ENCODE assay signal across 19 cellular contexts in genomic region chr1:156002182-156002911, GRCh38. TPM values are rescaled to one million over a fixed set of nuclear protein-coding genes. Genes with fewer than 3 reads are reported as not detected.
DNase-seq lines count a peak whose midpoint lies in the region; ATAC-seq, FAIRE-seq and TF ChIP-seq lines count a peak whose summit lies in the region.
"Had no signal": no experiment of that assay in that cellular context is flagged by ENCODE, and none has a peak within 500 bp of the region (broad histone marks: within the 10 kb centered on the region; RNA-seq: fewer than 3 reads in every experiment).

No MANE protein-coding gene starts in this region.

- CTCF ChIA-PET in K562 (lab: Yijun Ruan, JAX; ENCODE audit: low intra/inter-chr PET ratio): no interaction called here

- WGBS in K562 (ENCODE audit: insufficient coverage, low coverage, missing lambda C conversion rate): 54% methylated on average over 3 of the region's 3 CpGs
- WGBS in upper lobe of left lung, 2 donors: 49 to 65% methylated on average over 3 of the region's 3 CpGs
- WGBS in gastroesophageal sphincter (ENCODE audit: low coverage in 1 of 2), 2 donors: 40 to 58% methylated on average over 2 of the region's 3 CpGs

- H3K4me3 ChIP-seq in K562 (no peak overlapping the region), mucosa of descending colon (no peak overlapping the region), upper lobe of left lung (peak overlapping the region in 3 of 4 donors; percentile 34 to 47 (median 44)), gastroesophageal sphincter (no peak overlapping the region)

- in situ Hi-C loops in K562 (cut with MboI): no loop called here

- H3K9me3 Mint-ChIP-seq in activated naive CD8-positive, alpha-beta T cell (ENCODE audit: low read depth): no peaks in the 10 kb centered on the region
- H3K9me3 Mint-ChIP-seq in activated naive CD8-positive, alpha-beta T cell treated with anti-CD3 and anti-CD28 coated beads for 36 hours: no peaks in the 10 kb centered on the region
- H3K9me3 Mint-ChIP-seq: CD4-positive, CD25-positive, alpha-beta regulatory T cell; IgD-negative memory B cell had no signal

- no peaks in the 10 kb centered on the region for H3K79me2 ChIP-seq in K562 (ENCODE audit: control insufficient read depth, insufficient read depth, low read length)

- H3K4me2 ChIP-seq in K562 (ENCODE audit: insufficient read depth, low read length): 0 out of 2 replicates have a peak overlapping the region, but pooled peaks have one; percentile 58

- intact Hi-C loops in K562 (cut with micrococcal nuclease) (loop anchor here (5.0 kb wide), 1 partner anchor 65 kb away; no protein-coding TSS in a partner anchor), mucosa of descending colon (cut with DNase I, micrococcal nuclease) (no loop called here)

- H3K27me3 Mint-ChIP-seq in activated naive CD8-positive, alpha-beta T cell: no peaks in the 10 kb centered on the region
- no peaks in the 10 kb centered on the region for H3K27me3 Mint-ChIP-seq in activated naive CD8-positive, alpha-beta T cell treated with anti-CD3 and anti-CD28 coated beads for 36 hours
- H3K27me3 Mint-ChIP-seq: CD4-positive, CD25-positive, alpha-beta regulatory T cell had no signal

- H3K27me3 ChIP-seq in K562 (ENCODE audit: control insufficient read depth in 2 of 2, insufficient read depth in 2 of 2, low read length in 2 of 2): no peaks in the 10 kb centered on the region
- H3K27me3 ChIP-seq in upper lobe of left lung: no peaks in the 10 kb centered on the region
- H3K27me3 ChIP-seq in gastroesophageal sphincter: no peaks in the 10 kb centered on the region

- DNase-seq in activated naive CD8-positive, alpha-beta T cell treated with anti-CD3 and anti-CD28 coated beads for 36 hours: no peak
- no peak for DNase-seq in K562 (ENCODE audit: extremely low read depth in 1 of 4, low spot score in 3 of 4)
- DNase-seq in mucosa of descending colon: peak in 1 of 3 donors; percentile 67
- peak in 1 of 2 donors; percentile 61 for DNase-seq in upper lobe of left lung
- DNase-seq in ureter (ENCODE audit: low spot score): no peak
- no peak for DNase-seq in SKM-1 treated with dmso at 0.1 percent for 144 hours (lab: John Stamatoyannopoulos, UW; ENCODE audit: unreplicated experiment)
- DNase-seq: activated CD4-positive, alpha-beta T cell treated with anti-CD3 and anti-CD28 coated beads for 48 hours; CD4-positive, CD25-positive, alpha-beta regulatory T cell; DMS79 treated with DMSO at 0.1 percent for 48 hours; foreskin melanocyte; kidney glomerular epithelial cell; NCI-H187; NCI-H2227 treated with DMSO at 0.1 percent for 48 hours; stimulated activated CD4-positive, alpha-beta T cell treated with anti-CD3 and anti-CD28 coated beads, Interleukin-4, amount 100 ng/mL, for 1 hour; SW 1271 had no signal

- TF ChIP-seq CTCF in K562 (IDR thresholded peaks at IDR 0.05 in 2 of 3, conservative IDR thresholded peaks at IDR 0.05 in 1 of 3; ENCODE audit: insufficient read depth in 2 of 3, low read depth in 1 of 3, low read length in 3 of 3) (no peak), mucosa of descending colon (IDR thresholded peaks at IDR 0.05) (no peak), upper lobe of left lung (IDR thresholded peaks at IDR 0.05) (no peak), gastroesophageal sphincter (IDR thresholded peaks at IDR 0.05) (no peak)

- ATAC-seq in K562 (peak; percentile 12), mucosa of descending colon (peak; percentile 68), upper lobe of left lung (ENCODE audit: low FRiP score in 2 of 2) (peak; percentile 60 to 87), gastroesophageal sphincter (no peak)

- no peaks in the 10 kb centered on the region for H3K36me3 Mint-ChIP-seq in activated naive CD8-positive, alpha-beta T cell
- peaks cover 2% of the 10 kb centered on the region for H3K36me3 Mint-ChIP-seq in activated naive CD8-positive, alpha-beta T cell treated with anti-CD3 and anti-CD28 coated beads for 36 hours

- no peaks in the 10 kb centered on the region for H3K36me3 ChIP-seq in K562 (ENCODE audit: control insufficient read depth, insufficient read depth, low read length)
- H3K36me3 ChIP-seq in mucosa of descending colon (ENCODE audit: low read depth): no peaks in the 10 kb centered on the region
- H3K36me3 ChIP-seq in upper lobe of left lung: peaks cover 0 to 7% (median 0%) of the 10 kb centered on the region in 4 donors
- H3K36me3 ChIP-seq in gastroesophageal sphincter: no peaks in the 10 kb centered on the region

- peak overlapping the region in 1 of 2 experiments; percentile 52; a peak in 2 of 4 replicates for H3K9ac ChIP-seq in K562 (ENCODE audit: insufficient read depth in 1 of 2, low read depth in 2 of 2, low read length in 2 of 2)

- peaks cover 18% of the 10 kb centered on the region for H3K4me1 Mint-ChIP-seq in activated naive CD8-positive, alpha-beta T cell (ENCODE audit: low read depth)
- peaks cover 14% of the 10 kb centered on the region for H3K4me1 Mint-ChIP-seq in activated naive CD8-positive, alpha-beta T cell treated with anti-CD3 and anti-CD28 coated beads for 36 hours

- no peak for TF ChIP-seq RAD21 in K562 (CRISPR knock-in tag; conservative IDR thresholded peaks at IDR 0.05 in 1 of 2, IDR thresholded peaks at IDR 0.05 in 1 of 2)

- H3K27ac Mint-ChIP-seq in activated naive CD8-positive, alpha-beta T cell: peak overlapping the region; percentile 11
- H3K27ac Mint-ChIP-seq in activated naive CD8-positive, alpha-beta T cell treated with anti-CD3 and anti-CD28 coated beads for 36 hours: no peak overlapping the region
- H3K27ac Mint-ChIP-seq: CD4-positive, CD25-positive, alpha-beta regulatory T cell had no signal

- POLR2A ChIA-PET in K562 (lab: Yijun Ruan, JAX): interaction anchor here (0.7 to 4.0 kb wide), 9 partner anchors 14 to 642 kb away, joined by 3 to 19 read pairs (median 5); partner anchors contain the start of genes KHDC4 and SSR2

- no peak for TF ChIP-seq EP300 in K562 (IDR thresholded peaks at IDR 0.05; ENCODE audit: low read length)
- TF ChIP-seq EP300 in upper lobe of left lung (IDR thresholded peaks at IDR 0.05): no peak
- TF ChIP-seq EP300 in gastroesophageal sphincter (IDR thresholded peaks at IDR 0.05): no peak

- no peaks in the 10 kb centered on the region for H3K9me3 ChIP-seq in K562 (replicated peaks; ENCODE audit: control insufficient read depth, insufficient read depth, low read depth, low read length)
- H3K9me3 ChIP-seq in mucosa of descending colon: no peaks in the 10 kb centered on the region
- no peaks in the 10 kb centered on the region for H3K9me3 ChIP-seq in upper lobe of left lung
- no peaks in the 10 kb centered on the region for H3K9me3 ChIP-seq in gastroesophageal sphincter

- H3K4me3 Mint-ChIP-seq in activated naive CD8-positive, alpha-beta T cell: no peak overlapping the region
- no peak overlapping the region for H3K4me3 Mint-ChIP-seq in activated naive CD8-positive, alpha-beta T cell treated with anti-CD3 and anti-CD28 coated beads for 36 hours
- H3K4me3 Mint-ChIP-seq: CD4-positive, CD25-positive, alpha-beta regulatory T cell; IgD-negative memory B cell had no signal

- no peak for TF ChIP-seq POLR2A in K562 (conservative IDR thresholded peaks at IDR 0.05)
- TF ChIP-seq POLR2A in upper lobe of left lung (IDR thresholded peaks at IDR 0.05): peak in 1 of 4 donors; percentile 19
- TF ChIP-seq POLR2A in gastroesophageal sphincter (IDR thresholded peaks at IDR 0.05): no peak

- H3K9me1 ChIP-seq in K562 (ENCODE audit: control insufficient read depth, insufficient read depth, low read length): no peaks in the 10 kb centered on the region

- no peaks in the 10 kb centered on the region for H4K20me1 ChIP-seq in K562 (replicated peaks; ENCODE audit: control insufficient read depth, insufficient read depth, low read length)

- BruUV-seq in K562 (replicated peaks; lab: Mats Ljungman, UMichigan): no TSS peak

- FAIRE-seq in K562 (lab: Jason Lieb, UNC): no peak

- peak overlapping the region; percentile 96 for H2AFZ ChIP-seq in K562 (ENCODE audit: low read depth, low read length)

- H3K27ac ChIP-seq in K562 (ENCODE audit: extremely low read depth, low read depth, low read length): peak overlapping the region; percentile 68; the same call in 1 of the 3 replicates
- H3K27ac ChIP-seq in upper lobe of left lung: peak overlapping the region; percentile 74 to 84 (median 78)
- H3K27ac ChIP-seq in gastroesophageal sphincter: no peak overlapping the region

- peaks cover 22 to 34% of the 10 kb centered on the region in 2 experiments; a peak in 4 of 5 replicates for H3K4me1 ChIP-seq in K562 (replicated peaks in 1 of 2; ENCODE audit: control insufficient read depth in 2 of 2, insufficient read depth in 2 of 2, low read length in 2 of 2)
- peaks cover 6% of the 10 kb centered on the region for H3K4me1 ChIP-seq in mucosa of descending colon (ENCODE audit: low read depth)
- H3K4me1 ChIP-seq in upper lobe of left lung: peaks cover 0 to 7% (median 3%) of the 10 kb centered on the region in 4 donors
- no peaks in the 10 kb centered on the region for H3K4me1 ChIP-seq in gastroesophageal sphincter

RNA-seq across cellular contexts. Expression of gene SSR2, which starts 18.4 kb away (rescaled TPM):
- total RNA-seq in activated naive CD8-positive, alpha-beta T cell treated with anti-CD3 and anti-CD28 coated beads for 36 hours: 100 to 1,000 TPM; 155 TPM
- total RNA-seq in K562 (2011; cell fraction: chromatin; rRNA removed; ENCODE audit: low replicate concordance): 135 and 263 TPM in 2 replicates
- 381 and 406 TPM in 2 replicates for total RNA-seq in K562 (2011; cell fraction: nucleolus; rRNA removed)
- total RNA-seq in K562 (2011; cell fraction: nucleoplasm; rRNA removed): 336 and 340 TPM in 2 replicates
- total RNA-seq in K562 (2014; rRNA removed) (161 and 196 TPM in 2 replicates), K562 (2014; rRNA removed; fragmentation: Illumina TruSeq; extraction: Trizol) (211 and 214 TPM in 2 replicates), K562 (2015; rRNA removed; fragmentation: Illumina TruSeq; extraction: Trizol) (228 TPM in 2 replicates), K562 (2021) (167 and 183 TPM in 2 replicates), mucosa of descending colon (100 to 1,000 TPM; 144 to 203 (median 164) TPM), upper lobe of left lung (100 to 1,000 TPM in 5 of 6 donors, 10 to 100 TPM in 1; 66.0 to 395 (median 228) TPM), gastroesophageal sphincter (100 to 1,000 TPM; 103 to 157 (median 146) TPM), ureter (189 TPM)
- polyA plus RNA-seq in K562 (2011; rRNA removed) (411 and 494 TPM in 2 replicates), K562 (2014; fragmentation: Illumina TruSeq; extraction: Trizol) (350 and 402 TPM in 2 replicates), K562 (2014; fragmentation: Nextera tagmentation; extraction: Ambion mirVana) (100 to 1,000 TPM; 370 to 392 TPM), K562 (2014; rRNA removed) (240 and 277 TPM in 2 replicates)
- 526 and 973 TPM in 2 replicates for polyA plus RNA-seq in K562 (2011; cell fraction: cytosol; rRNA removed)
- polyA plus RNA-seq in K562 (2011; cell fraction: nucleus; rRNA removed): 138 and 218 TPM in 2 replicates
- 186 and 526 TPM in 2 replicates for polyA plus RNA-seq in K562 (2012)
- 232 and 241 TPM in 2 replicates for polyA minus RNA-seq in K562 (2011; rRNA and poly(A)+ RNA removed)
- polyA minus RNA-seq in K562 (2011; cell fraction: cytosol; rRNA and poly(A)+ RNA removed): 105 and 113 TPM in 2 replicates
- 23.0 and 51.5 TPM in 2 replicates for polyA minus RNA-seq in K562 (2011; cell fraction: nucleus; rRNA and poly(A)+ RNA removed)

RNA-seq across cellular contexts. Expression of gene ARHGEF2, which starts 24.0 kb away (rescaled TPM):
- 100 to 1,000 TPM; 135 to 148 TPM for total RNA-seq in activated naive CD8-positive, alpha-beta T cell treated with anti-CD3 and anti-CD28 coated beads for 36 hours
- 175 and 365 TPM in 2 replicates for total RNA-seq in K562 (2011; cell fraction: chromatin; rRNA removed; ENCODE audit: low replicate concordance)
- total RNA-seq in K562 (2011; cell fraction: nucleolus; rRNA removed): 135 and 163 TPM in 2 replicates
- total RNA-seq in K562 (2011; cell fraction: nucleoplasm; rRNA removed): 142 and 179 TPM in 2 replicates
- total RNA-seq in K562 (2014; rRNA removed) (113 and 119 TPM in 2 replicates), K562 (2014; rRNA removed; fragmentation: Illumina TruSeq; extraction: Trizol) (59.1 and 66.7 TPM in 2 replicates), K562 (2015; rRNA removed; fragmentation: Illumina TruSeq; extraction: Trizol) (62.2 and 63.9 TPM in 2 replicates), K562 (2021) (147 and 162 TPM in 2 replicates), mucosa of descending colon (100 to 1,000 TPM in 1 of 3 donors, 10 to 100 TPM in 2; 79.7 to 132 (median 90.5) TPM), upper lobe of left lung (100 to 1,000 TPM; 198 to 969 (median 229) TPM), gastroesophageal sphincter (10 to 100 TPM; 69.7 to 94.0 (median 82.6) TPM), ureter (104 TPM)
- polyA plus RNA-seq in K562 (2011; rRNA removed) (52.8 and 100 TPM in 2 replicates), K562 (2014; fragmentation: Illumina TruSeq; extraction: Trizol) (121 and 136 TPM in 2 replicates), K562 (2014; fragmentation: Nextera tagmentation; extraction: Ambion mirVana) (1 to 10 TPM; 7.1 to 8.9 TPM), K562 (2014; rRNA removed) (79.1 and 95.7 TPM in 2 replicates)
- polyA plus RNA-seq in K562 (2011; cell fraction: cytosol; rRNA removed): 40.6 and 45.1 TPM in 2 replicates
- 202 and 207 TPM in 2 replicates for polyA plus RNA-seq in K562 (2011; cell fraction: nucleus; rRNA removed)
- polyA plus RNA-seq in K562 (2012): 106 and 239 TPM in 2 replicates
- polyA minus RNA-seq in K562 (2011; rRNA and poly(A)+ RNA removed): 70.3 and 101 TPM in 2 replicates
- 51.2 and 55.2 TPM in 2 replicates for polyA minus RNA-seq in K562 (2011; cell fraction: cytosol; rRNA and poly(A)+ RNA removed)
- 72.3 and 98.7 TPM in 2 replicates for polyA minus RNA-seq in K562 (2011; cell fraction: nucleus; rRNA and poly(A)+ RNA removed)

RNA-seq across cellular contexts. Expression of gene UBQLN4, which starts 51.3 kb away (rescaled TPM):
- total RNA-seq in activated naive CD8-positive, alpha-beta T cell treated with anti-CD3 and anti-CD28 coated beads for 36 hours: 10 to 100 TPM; 42.6 to 47.1 TPM
- total RNA-seq in K562 (2011; cell fraction: chromatin; rRNA removed; ENCODE audit: low replicate concordance): 61.1 and 123 TPM in 2 replicates
- 50.0 and 64.5 TPM in 2 replicates for total RNA-seq in K562 (2011; cell fraction: nucleolus; rRNA removed)
- total RNA-seq in K562 (2011; cell fraction: nucleoplasm; rRNA removed): 60.2 and 75.3 TPM in 2 replicates
- total RNA-seq in K562 (2014; rRNA removed) (35.1 and 38.1 TPM in 2 replicates), K562 (2014; rRNA removed; fragmentation: Illumina TruSeq; extraction: Trizol) (28.9 TPM in 2 replicates), K562 (2015; rRNA removed; fragmentation: Illumina TruSeq; extraction: Trizol) (35.8 and 37.0 TPM in 2 replicates), K562 (2021) (59.0 and 61.3 TPM in 2 replicates), mucosa of descending colon (10 to 100 TPM; 23.7 to 36.9 (median 23.9) TPM), upper lobe of left lung (10 to 100 TPM; 22.2 to 39.8 (median 24.5) TPM), gastroesophageal sphincter (10 to 100 TPM; 19.6 to 29.6 (median 24.8) TPM), ureter (40.0 TPM)
- polyA plus RNA-seq in K562 (2011; rRNA removed) (65.5 and 66.5 TPM in 2 replicates), K562 (2014; fragmentation: Illumina TruSeq; extraction: Trizol) (60.1 and 60.6 TPM in 2 replicates), K562 (2014; fragmentation: Nextera tagmentation; extraction: Ambion mirVana) (10 to 100 TPM; 13.5 to 31.2 TPM), K562 (2014; rRNA removed) (55.2 and 57.7 TPM in 2 replicates)
- polyA plus RNA-seq in K562 (2011; cell fraction: cytosol; rRNA removed): 70.3 and 86.6 TPM in 2 replicates
- polyA plus RNA-seq in K562 (2011; cell fraction: nucleus; rRNA removed): 113 and 152 TPM in 2 replicates
- polyA plus RNA-seq in K562 (2012): 42.0 and 54.4 TPM in 2 replicates
- 46.3 and 64.9 TPM in 2 replicates for polyA minus RNA-seq in K562 (2011; rRNA and poly(A)+ RNA removed)
- polyA minus RNA-seq in K562 (2011; cell fraction: cytosol; rRNA and poly(A)+ RNA removed): 42.7 and 42.8 TPM in 2 replicates
- 24.6 and 31.0 TPM in 2 replicates for polyA minus RNA-seq in K562 (2011; cell fraction: nucleus; rRNA and poly(A)+ RNA removed)

RNA-seq across cellular contexts. Expression of gene LAMTOR2, which starts 52.2 kb away (rescaled TPM):
- total RNA-seq in activated naive CD8-positive, alpha-beta T cell treated with anti-CD3 and anti-CD28 coated beads for 36 hours: 10 to 100 TPM; 45.9 to 49.1 TPM
- 9.0 and 18.3 TPM in 2 replicates for total RNA-seq in K562 (2011; cell fraction: chromatin; rRNA removed; ENCODE audit: low replicate concordance)
- 19.3 and 22.5 TPM in 2 replicates for total RNA-seq in K562 (2011; cell fraction: nucleolus; rRNA removed)
- 16.0 and 16.2 TPM in 2 replicates for total RNA-seq in K562 (2011; cell fraction: nucleoplasm; rRNA removed)
- total RNA-seq in K562 (2014; rRNA removed) (92.7 and 98.7 TPM in 2 replicates), K562 (2014; rRNA removed; fragmentation: Illumina TruSeq; extraction: Trizol) (28.6 and 43.2 TPM in 2 replicates), K562 (2015; rRNA removed; fragmentation: Illumina TruSeq; extraction: Trizol) (69.3 and 74.6 TPM in 2 replicates), K562 (2021) (59.2 and 66.6 TPM in 2 replicates), mucosa of descending colon (10 to 100 TPM; 49.8 to 73.4 (median 60.7) TPM), upper lobe of left lung (10 to 100 TPM; 35.6 to 84.5 (median 68.8) TPM), gastroesophageal sphincter (10 to 100 TPM; 66.8 to 79.3 (median 73.1) TPM), ureter (47.5 TPM)
- polyA plus RNA-seq in K562 (2011; rRNA removed) (39.0 and 62.8 TPM in 2 replicates), K562 (2014; fragmentation: Illumina TruSeq; extraction: Trizol) (64.0 and 81.6 TPM in 2 replicates), K562 (2014; fragmentation: Nextera tagmentation; extraction: Ambion mirVana) (100 to 1,000 TPM; 157 to 161 TPM), K562 (2014; rRNA removed) (88.8 and 91.0 TPM in 2 replicates)
- 100 and 125 TPM in 2 replicates for polyA plus RNA-seq in K562 (2011; cell fraction: cytosol; rRNA removed)
- 37.5 and 38.3 TPM in 2 replicates for polyA plus RNA-seq in K562 (2011; cell fraction: nucleus; rRNA removed)
- 84.9 and 94.8 TPM in 2 replicates for polyA plus RNA-seq in K562 (2012)
- 19.4 and 21.7 TPM in 2 replicates for polyA minus RNA-seq in K562 (2011; rRNA and poly(A)+ RNA removed)
- polyA minus RNA-seq in K562 (2011; cell fraction: cytosol; rRNA and poly(A)+ RNA removed): 15.4 and 23.8 TPM in 2 replicates
- polyA minus RNA-seq in K562 (2011; cell fraction: nucleus; rRNA and poly(A)+ RNA removed): 9.3 and 18.7 TPM in 2 replicates

RNA-seq across cellular contexts. Expression of gene RAB25, which starts 58.6 kb away (rescaled TPM):
- total RNA-seq in activated naive CD8-positive, alpha-beta T cell treated with anti-CD3 and anti-CD28 coated beads for 36 hours: under 1 TPM; 0.64 to 0.99 TPM
- total RNA-seq in K562 (2011; cell fraction: chromatin; rRNA removed; ENCODE audit: low replicate concordance): not detected in 2 replicates
- not detected in 2 replicates for total RNA-seq in K562 (2011; cell fraction: nucleolus; rRNA removed)
- not detected in 2 replicates for total RNA-seq in K562 (2011; cell fraction: nucleoplasm; rRNA removed)
- total RNA-seq in K562 (2014; rRNA removed) (not detected in 2 replicates), K562 (2014; rRNA removed; fragmentation: Illumina TruSeq; extraction: Trizol) (not detected in 2 replicates), K562 (2015; rRNA removed; fragmentation: Illumina TruSeq; extraction: Trizol) (not detected in 2 replicates), K562 (2021) (0.27 and 0.49 TPM in 2 replicates), mucosa of descending colon (100 to 1,000 TPM in 2 of 3 donors, 10 to 100 TPM in 1; 85.1 to 242 (median 158) TPM), upper lobe of left lung (100 to 1,000 TPM in 1 of 6 donors, 10 to 100 TPM in 5; 58.7 to 123 (median 88.9) TPM), gastroesophageal sphincter (10 to 100 TPM in 1 of 4 donors, not detected in 3; 22.1 TPM), ureter (182 TPM)
- polyA plus RNA-seq in K562 (2011; rRNA removed) (0.10 and 0.68 TPM in 2 replicates), K562 (2014; fragmentation: Illumina TruSeq; extraction: Trizol) (not detected in 2 replicates), K562 (2014; fragmentation: Nextera tagmentation; extraction: Ambion mirVana) (under 1 TPM in 1 of 2 experiments, not detected in 1; 0.13 TPM), K562 (2014; rRNA removed) (0.45 TPM in 1 of 2 replicates, not detected in the other)
- polyA plus RNA-seq in K562 (2011; cell fraction: cytosol; rRNA removed): 0.30 and 0.37 TPM in 2 replicates
- polyA plus RNA-seq in K562 (2011; cell fraction: nucleus; rRNA removed): 0.24 TPM in 1 of 2 replicates, not detected in the other
- 0.18 and 0.36 TPM in 2 replicates for polyA plus RNA-seq in K562 (2012)
- 0.75 TPM in 1 of 2 replicates, not detected in the other for polyA minus RNA-seq in K562 (2011; rRNA and poly(A)+ RNA removed)
- not detected in 2 replicates for polyA minus RNA-seq in K562 (2011; cell fraction: cytosol; rRNA and poly(A)+ RNA removed)
- polyA minus RNA-seq in K562 (2011; cell fraction: nucleus; rRNA and poly(A)+ RNA removed): not detected in 2 replicates
- total RNA-seq: osteoblast had no signal

Comparison
In these comparisons a context has a peak if more than half of its experiments do, and no peak if none do; other contexts are left out.
1. H3K27ac ChIP-seq: peak in K562 (single experiment) and upper lobe of left lung (4 of 4); none in gastroesophageal sphincter (0 of 4).
2. H3K4me3 ChIP-seq: peak in upper lobe of left lung (3 of 4); none in K562 (single experiment), mucosa of descending colon (single experiment) and gastroesophageal sphincter (0 of 2).